ENCODE assay signal across 19 cellular contexts in genomic region chr6:106275692-106276091, GRCh38. TPM values are rescaled to one million over a fixed set of nuclear protein-coding genes. Genes with fewer than 3 reads are reported as not detected.
DNase-seq lines count a peak whose midpoint lies in the region; ATAC-seq, FAIRE-seq and TF ChIP-seq lines count a peak whose summit lies in the region.
"Had no signal": no experiment of that assay in that cellular context is flagged by ENCODE, and none has a peak within 500 bp of the region (broad histone marks: within the 10 kb centered on the region; RNA-seq: fewer than 3 reads in every experiment).

No MANE protein-coding gene starts in this region.

- H3K27me3 ChIP-seq in gastroesophageal sphincter: no peaks in the 10 kb centered on the region
- H3K27me3 ChIP-seq: spleen, vagina had no signal

- ATAC-seq in gastroesophageal sphincter (no peak), HG02798 (IDR thresholded peaks at IDR 0.05; ENCODE audit: poor library complexity, unreplicated experiment) (no peak)
- ATAC-seq: esophagus mucosa, T-helper 17 cell had no signal

- peaks cover 0 to 27% of the 10 kb centered on the region in 2 donors for H3K36me3 ChIP-seq in gastroesophageal sphincter

- WGBS in gastroesophageal sphincter (ENCODE audit: low coverage in 1 of 2), 2 donors: 81 to 82% methylated on average over 5 of the region's 5 CpGs

- peaks cover 0 to 16% (median 0%) of the 10 kb centered on the region in 3 donors for H3K4me1 ChIP-seq in gastroesophageal sphincter
- H3K4me1 ChIP-seq: Caco-2, vagina had no signal

- TF ChIP-seq CTCF in gastroesophageal sphincter (IDR thresholded peaks at IDR 0.05): no peak

- TF ChIP-seq POLR2A in GM12892 (IDR thresholded peaks at IDR 0.05; ENCODE audit: low read depth, low read length): no peak
- TF ChIP-seq POLR2A in gastroesophageal sphincter (IDR thresholded peaks at IDR 0.05): no peak

- peak overlapping the region in 1 of 4 donors; percentile 24 for H3K27ac ChIP-seq in gastroesophageal sphincter
- H3K27ac ChIP-seq: left ventricle myocardium inferior, spleen, vagina had no signal

- FAIRE-seq in GM12892 (lab: Jason Lieb, UNC) (peak; percentile 38), RCC 7860 (lab: Jason Lieb, UNC) (peak; percentile 74)
- FAIRE-seq: bronchial epithelial cell had no signal

- H3K4me3 ChIP-seq in gastroesophageal sphincter: no peak overlapping the region
- H3K4me3 ChIP-seq: left ventricle myocardium inferior, spleen, vagina had no signal

- no peak for TF ChIP-seq EP300 in gastroesophageal sphincter (IDR thresholded peaks at IDR 0.05)

- no peaks in the 10 kb centered on the region for H3K9me3 ChIP-seq in gastroesophageal sphincter
- H3K9me3 ChIP-seq: Caco-2, left ventricle myocardium inferior, spleen, vagina had no signal

- DNase-seq in A172 (ENCODE audit: low spot score) (peak; percentile 31), GM12892 (ENCODE audit: insufficient read length) (no peak), RCC 7860 (ENCODE audit: low spot score) (peak; percentile 21), glomerular visceral epithelial cell (ENCODE audit: extremely low spot score) (peak; percentile 52), T-helper 9 cell (no peak)
- DNase-seq in stimulated activated CD4-positive, alpha-beta T cell treated with anti-CD3 and anti-CD28 coated beads, Interleukin-4, amount 100 ng/mL, for 24 hours: no peak
- DNase-seq: activated CD8-positive, alpha-beta memory T cell treated with anti-CD3 and anti-CD28 coated beads, Interleukin-2, amount 50 U/mL, for 48 hours; activated naive CD4-positive, alpha-beta T cell treated with anti-CD3 and anti-CD28 coated beads, Interleukin-2, amount 10 ng/mL, durations not matched to agents 7 days and 5 days; Caco-2; left ventricle myocardium inferior; NCI-H1092; Right ventricle myocardium superior; spleen; T-helper 17 cell had no signal

RNA-seq across cellular contexts. Expression of gene ATG5, which starts 49.9 kb away (rescaled TPM):
- total RNA-seq in A172 (2014; rRNA removed; shearing (Covaris generic)): 40.8 and 53.7 TPM in 2 replicates
- 20.4 TPM for polyA plus RNA-seq in GM12892 (2012; ENCODE audit: missing spikeins)
- 10 to 100 TPM; 26.1 to 43.3 (median 30.6) TPM for total RNA-seq in gastroesophageal sphincter

Comparison
In these comparisons a context has a peak if more than half of its experiments do, and no peak if none do; other contexts are left out.
1. DNase-seq: peak in A172 (single experiment), RCC 7860 (single experiment) and glomerular visceral epithelial cell (single experiment); none in GM12892 (single experiment), T-helper 9 cell (single experiment) and stimulated activated CD4-positive, alpha-beta T cell treated with anti-CD3 and anti-CD28 coated beads, Interleukin-4, amount 100 ng/mL, for 24 hours (single experiment).